Comparison of ENCODE assay signal across 18 cellular contexts in genomic region chr4:7647211-7647931, GRCh38.
DNase-seq lines count a peak whose midpoint lies in the region; ATAC-seq and TF ChIP-seq lines count a peak whose summit lies in the region.
"Had no signal": no experiment of that assay in that cellular context is flagged by ENCODE, and none has a peak within 500 bp of the region (broad histone marks: within the 10 kb centered on the region; RNA-seq: fewer than 3 reads in every experiment).

No MANE protein-coding gene starts in this region.

- peaks cover 60% of the 10 kb centered on the region for H3K4me1 Mint-ChIP-seq in HFFc6 (ENCODE audit: low read depth)
- H3K4me1 Mint-ChIP-seq in activated CD8-positive, alpha-beta T cell treated with anti-CD3 and anti-CD28 coated beads, Interleukin-2, amount 10 ng/mL, durations not matched to agents 7 days and 5 days (ENCODE audit: low read depth), result peaks cover 61% of the 10 kb centered on the region

- POLR2A ChIA-PET in activated CD8-positive, alpha-beta T cell treated with anti-CD3 and anti-CD28 coated beads, Interleukin-2, amount 10 ng/mL, durations not matched to agents 7 days and 5 days (lab: Charles Lee), result no interaction called here

- H3K9me3 ChIP-seq in BLaER1 treated with 17β-estradiol and CSF1 and Interleukin-3, amounts not matched to agents 10 nM and 100 nM (replicated peaks in 1 of 11), result peaks cover 34 to 54% (median 46%) of the 10 kb centered on the region in 11 experiments
- H3K9me3 ChIP-seq in mesodermal cell (ENCODE audit: control insufficient read depth, low read length), result peaks cover 14% of the 10 kb centered on the region
- no peaks in the 10 kb centered on the region for H3K9me3 ChIP-seq in colonic mucosa
- H3K9me3 ChIP-seq: mucosa of descending colon had no signal

- intact Hi-C loops in colonic mucosa (cut with DNase I), result no loop called here

- H3K4me3 Mint-ChIP-seq in HFFc6, result no peak overlapping the region
- no peak overlapping the region for H3K4me3 Mint-ChIP-seq in activated CD8-positive, alpha-beta T cell treated with anti-CD3 and anti-CD28 coated beads, Interleukin-2, amount 10 ng/mL, durations not matched to agents 7 days and 5 days
- H3K4me3 Mint-ChIP-seq: CD4-positive, CD25-positive, alpha-beta regulatory T cell had no signal

- peak overlapping the region; percentile 63 to 99 (median 92) for H3K4me2 ChIP-seq in BLaER1 treated with 17β-estradiol and CSF1 and Interleukin-3, amounts not matched to agents 10 nM and 100 nM

- peaks cover 63 to 84% (median 75%) of the 10 kb centered on the region in 10 experiments for H3K4me1 ChIP-seq in BLaER1 treated with 17β-estradiol and CSF1 and Interleukin-3, amounts not matched to agents 10 nM and 100 nM
- H3K4me1 ChIP-seq in mesodermal cell (ENCODE audit: control insufficient read depth, insufficient read depth, low read length, poor library complexity, severe bottlenecking), result peaks cover 51% of the 10 kb centered on the region
- H3K4me1 ChIP-seq in colonic mucosa, result no peaks in the 10 kb centered on the region

- no peak for ATAC-seq in activated CD8-positive, alpha-beta T cell treated with anti-CD3 and anti-CD28 coated beads, Interleukin-2, amount 10 ng/mL, durations not matched to agents 7 days and 5 days
- ATAC-seq in HG02852 (IDR thresholded peaks at IDR 0.05; ENCODE audit: unreplicated experiment), result no peak
- no peak for ATAC-seq in HG03565 (IDR thresholded peaks at IDR 0.05; ENCODE audit: unreplicated experiment)

- H3K27ac Mint-ChIP-seq in HFFc6, result peak overlapping the region; percentile 95
- H3K27ac Mint-ChIP-seq in activated CD8-positive, alpha-beta T cell treated with anti-CD3 and anti-CD28 coated beads, Interleukin-2, amount 10 ng/mL, durations not matched to agents 7 days and 5 days, result peak overlapping the region; percentile 85

- DNase-seq in HFFc6 (no peak), NCI-H446 treated with DMSO at 0.1 percent for 48 hours (lab: John Stamatoyannopoulos, UW) (no peak), colonic mucosa (no peak)
- DNase-seq in activated CD8-positive, alpha-beta T cell treated with anti-CD3 and anti-CD28 coated beads, Interleukin-2, amount 10 ng/mL, durations not matched to agents 7 days and 5 days, result no peak
- DNase-seq: amniotic stem cell; CD4-positive, CD25-positive, alpha-beta regulatory T cell; DMS153; heart right ventricle; NCI-H146; SHP77 treated with DMSO at 0.1 percent for 48 hours; stimulated activated CD4-positive, alpha-beta T cell treated with anti-CD3 and anti-CD28 coated beads, Interleukin-1b, Interleukin-23, amount 100 ng/mL, for 48 hours; stimulated activated naive CD4-positive, alpha-beta T cell treated with Interleukin-2 at 50 U/mL for 16 hours had no signal

- peaks cover 0 to 26% (median 8%) of the 10 kb centered on the region in 11 experiments; a peak in 9 of 22 replicates for H3K36me3 ChIP-seq in BLaER1 treated with 17β-estradiol and CSF1 and Interleukin-3, amounts not matched to agents 10 nM and 100 nM
- H3K36me3 ChIP-seq in mesodermal cell (ENCODE audit: control insufficient read depth, insufficient read depth, low read length) (no peaks in the 10 kb centered on the region), colonic mucosa (no peaks in the 10 kb centered on the region)
- H3K36me3 ChIP-seq: heart right ventricle, thoracic aorta had no signal

- peak overlapping the region in 9 of 11 experiments; percentile 11 to 55 (median 47); a peak in 13 of 22 replicates for H3K9ac ChIP-seq in BLaER1 treated with 17β-estradiol and CSF1 and Interleukin-3, amounts not matched to agents 10 nM and 100 nM
- H3K9ac ChIP-seq in colonic mucosa (ENCODE audit: low read depth in 2 of 2, low read length in 2 of 2), result no peak overlapping the region

- H3K27me3 ChIP-seq in BLaER1 treated with 17β-estradiol and CSF1 and Interleukin-3, amounts not matched to agents 10 nM and 100 nM, result peaks cover 0 to 11% (median 0%) of the 10 kb centered on the region in 11 experiments; a peak in 5 of 22 replicates
- H3K27me3 ChIP-seq in colonic mucosa, result no peaks in the 10 kb centered on the region

- peaks cover 18% of the 10 kb centered on the region for H3K36me3 Mint-ChIP-seq in HFFc6 (ENCODE audit: low read depth)
- peaks cover 9% of the 10 kb centered on the region for H3K36me3 Mint-ChIP-seq in activated CD8-positive, alpha-beta T cell treated with anti-CD3 and anti-CD28 coated beads, Interleukin-2, amount 10 ng/mL, durations not matched to agents 7 days and 5 days (ENCODE audit: low read depth)
- H3K36me3 Mint-ChIP-seq: CD4-positive, CD25-positive, alpha-beta regulatory T cell had no signal

- peaks cover 26% of the 10 kb centered on the region for H3K9me3 Mint-ChIP-seq in HFFc6
- H3K9me3 Mint-ChIP-seq in activated CD8-positive, alpha-beta T cell treated with anti-CD3 and anti-CD28 coated beads, Interleukin-2, amount 10 ng/mL, durations not matched to agents 7 days and 5 days (ENCODE audit: insufficient read depth), result peaks cover 3% of the 10 kb centered on the region

- WGBS in mesodermal cell (ENCODE audit: insufficient coverage in 2 of 2), 2 experiments, result 89 to 92% methylated on average over 12 to 17 of the region's 20 CpGs

- H3K4me3 ChIP-seq in BLaER1 treated with 17β-estradiol and CSF1 and Interleukin-3, amounts not matched to agents 10 nM and 100 nM, result peak overlapping the region in 4 of 10 experiments; percentile 23 to 44 (median 30); a peak in 6 of 20 replicates
- H3K4me3 ChIP-seq in mesodermal cell (ENCODE audit: extremely low read depth, insufficient read depth, low read length, poor library complexity, severe bottlenecking) (no peak overlapping the region), colonic mucosa (no peak overlapping the region)
- H3K4me3 ChIP-seq: heart right ventricle, mucosa of descending colon, thoracic aorta had no signal

- peaks cover 0 to 17% (median 0%) of the 10 kb centered on the region in 11 experiments; a peak in 5 of 22 replicates for H4K20me1 ChIP-seq in BLaER1 treated with 17β-estradiol and CSF1 and Interleukin-3, amounts not matched to agents 10 nM and 100 nM

- peak overlapping the region in 10 of 11 experiments; percentile 70 to 86 (median 77); a peak in 19 of 22 replicates for H3K27ac ChIP-seq in BLaER1 treated with 17β-estradiol and CSF1 and Interleukin-3, amounts not matched to agents 10 nM and 100 nM
- H3K27ac ChIP-seq in mesodermal cell (ENCODE audit: low read depth, low read length, severe bottlenecking) (peak overlapping the region; percentile 47), colonic mucosa (no peak overlapping the region)
- H3K27ac ChIP-seq: thoracic aorta had no signal

- CTCF ChIA-PET in activated CD8-positive, alpha-beta T cell treated with anti-CD3 and anti-CD28 coated beads, Interleukin-2, amount 10 ng/mL, durations not matched to agents 7 days and 5 days (lab: Charles Lee), result no interaction called here

- H3K27me3 Mint-ChIP-seq in HFFc6 (ENCODE audit: insufficient read depth), result peaks cover 8% of the 10 kb centered on the region
- peaks cover 9% of the 10 kb centered on the region for H3K27me3 Mint-ChIP-seq in activated CD8-positive, alpha-beta T cell treated with anti-CD3 and anti-CD28 coated beads, Interleukin-2, amount 10 ng/mL, durations not matched to agents 7 days and 5 days (ENCODE audit: low read depth)

- TF ChIP-seq CTCF in HFFc6 (IDR thresholded peaks at IDR 0.05) (no peak), colonic mucosa (IDR thresholded peaks at IDR 0.05) (no peak)

Comparison
In these comparisons a context has a peak if more than half of its experiments do, and no peak if none do; other contexts are left out.
1. H3K9ac ChIP-seq: peak in BLaER1 treated with 17β-estradiol and CSF1 and Interleukin-3, amounts not matched to agents 10 nM and 100 nM (9 of 11); none in colonic mucosa (0 of 2).